8 cellular contexts compared by ENCODE assay signal in the genomic region with DNA sequence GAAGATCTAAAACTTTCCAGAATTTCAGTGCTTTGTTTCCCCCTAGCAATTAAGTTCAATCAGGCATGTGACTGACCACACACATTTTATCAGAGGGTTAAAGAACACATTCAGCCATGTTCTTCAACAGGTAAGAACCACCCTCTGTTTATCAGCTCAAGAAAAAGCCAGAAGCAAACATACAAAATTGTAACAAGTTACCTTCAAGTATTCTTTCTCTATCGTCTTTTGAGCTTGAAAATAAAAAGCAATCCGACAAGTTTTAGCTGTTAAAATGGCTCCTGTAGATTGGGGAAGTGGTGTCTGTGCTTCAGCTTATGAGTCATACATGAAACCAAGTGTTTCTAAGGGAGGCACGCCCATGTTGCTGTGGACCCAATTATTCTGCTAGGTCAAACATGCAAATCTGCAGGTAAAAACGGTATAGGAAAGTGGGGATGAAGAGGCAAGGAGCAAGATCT. TPM values are rescaled to one million over a fixed set of nuclear protein-coding genes. Genes with fewer than 3 reads are reported as not detected.
A peak's percentile ranks its signal among the peaks of the same experiment; 100 is the strongest.
DNase-seq lines count a peak whose midpoint lies in the region; ATAC-seq and TF ChIP-seq lines count a peak whose summit lies in the region.

Gene ELF1 (minus strand): TSS at position 290 of the 461 bp plus-strand sequence. CDS start 37,262 bp downstream, outside the sequence.

- H3K4me1 ChIP-seq in mucosa of stomach (ENCODE audit: control insufficient read depth, insufficient read depth, low read length) (peaks cover 29% of the 10 kb centered on the region), testis (peaks cover 7% of the 10 kb centered on the region)

- no peaks in the 10 kb centered on the region for H3K27me3 Mint-ChIP-seq in endothelial cell (ENCODE audit: unreplicated experiment)

- H3K36me3 ChIP-seq in mucosa of stomach (ENCODE audit: control insufficient read depth, insufficient read depth, low read length) (no peaks in the 10 kb centered on the region), testis (ENCODE audit: low read depth, missing control alignments) (no peaks in the 10 kb centered on the region)

- in situ Hi-C loops in ACHN (cut with HindIII; ENCODE audit: low pct_ligation_motif_present, low pct_unique_long_range_greater_than_20kb, low sequenced_read_pairs): no loop called here

- H3K9me3 ChIP-seq in mucosa of stomach (ENCODE audit: control insufficient read depth, low read length) (no peaks in the 10 kb centered on the region), testis (no peaks in the 10 kb centered on the region)

- H3K4me3 ChIP-seq in mucosa of stomach (ENCODE audit: low read length) (peak within 1 kb of the TSS; percentile 5), testis (no peak within 1 kb of the TSS)

- no peak for TF ChIP-seq POLR2A in testis (IDR thresholded peaks at IDR 0.05)

- H3K27ac Mint-ChIP-seq in endothelial cell (ENCODE audit: unreplicated experiment): no peak within 1 kb of the TSS

- intact Hi-C loops in testis (cut with DNase I; ENCODE audit: low total_unique reads): no loop called here

- peak within 1 kb of the TSS; percentile 1 to 71 for H3K27ac ChIP-seq in testis

- DNase-seq in ACHN: peak; percentile 85
- peak; percentile 6 for DNase-seq in NCI-H510A (lab: John Stamatoyannopoulos, UW)
- DNase-seq in activated CD4-positive, alpha-beta T cell treated with anti-CD3 and anti-CD28 coated beads, Interleukin-2, amount 50 U/mL, for 4 hours: peak; percentile 32 to 42
- DNase-seq in endothelial cell (ENCODE audit: low spot score): no peak
- DNase-seq in testis: peak; percentile 39

- H3K4me1 Mint-ChIP-seq in endothelial cell (ENCODE audit: unreplicated experiment): peaks cover 3% of the 10 kb centered on the region

- ATAC-seq in GM18519 (IDR thresholded peaks at IDR 0.05; ENCODE audit: low FRiP score, unreplicated experiment): peak; percentile 84
- ATAC-seq in HG02973 (IDR thresholded peaks at IDR 0.05; ENCODE audit: unreplicated experiment): peak; percentile 87

- no peak within 1 kb of the TSS for H3K4me3 Mint-ChIP-seq in endothelial cell (ENCODE audit: unreplicated experiment)

- H3K27me3 ChIP-seq in mucosa of stomach (ENCODE audit: control insufficient read depth, insufficient read depth, low read length) (no peaks in the 10 kb centered on the region), testis (no peaks in the 10 kb centered on the region)

- 54 to 57% methylated on average over 4 of the region's 4 CpGs for WGBS in testis, 2 donors

- no peaks in the 10 kb centered on the region for H3K9me3 Mint-ChIP-seq in endothelial cell (ENCODE audit: unreplicated experiment)

- TF ChIP-seq CTCF in endothelial cell (IDR thresholded peaks at IDR 0.05; ENCODE audit: unreplicated experiment): no peak
- TF ChIP-seq CTCF in testis (IDR thresholded peaks at IDR 0.05): no peak

- H3K9ac ChIP-seq in mucosa of stomach (ENCODE audit: low read length): peak within 1 kb of the TSS; percentile 69

- H3K36me3 Mint-ChIP-seq in endothelial cell (ENCODE audit: low read depth, unreplicated experiment): no peaks in the 10 kb centered on the region

RNA-seq across cellular contexts. Expression of gene ELF1, which starts in this region (rescaled TPM):
- total RNA-seq in endothelial cell (ENCODE audit: unreplicated experiment) (46.0 TPM), testis (10 to 100 TPM; 54.8 to 67.5 TPM)
- polyA plus RNA-seq in testis (ENCODE audit: insufficient read depth, low read depth, low replicate concordance): 32.8 TPM
